1 cellular context compared by ENCODE assay signal in genomic region chr10:71752391-71753090, GRCh38.
A peak's percentile ranks its signal among the peaks of the same experiment; 100 is the strongest.
TF ChIP-seq lines count a peak whose summit lies in the region.

No MANE protein-coding gene starts in this region.

TF ChIP-seq in K562, 482 proteins besides CTCF, POLR2A, EP300 and RAD21:
- 0 out of 2 replicates have a peak, but pooled peaks have one; percentile 7 for TF ChIP-seq NFE2 (IDR thresholded peaks at IDR 0.05; ENCODE audit: low read depth)
- TF ChIP-seq NRF1 (conservative IDR thresholded peaks at IDR 0.05 in 1 of 2, IDR thresholded peaks at IDR 0.05 in 1 of 2), result 0 out of 4 replicates have a peak, but pooled peaks of 1 of the 2 experiments have one; percentile 6
- TF ChIP-seq SMAD3 (CRISPR knock-in tag; conservative IDR thresholded peaks at IDR 0.05), result peak; percentile 78; the same call in 1 of the 2 replicates
- TF ChIP-seq ZNF76 (CRISPR knock-in tag; IDR thresholded peaks at IDR 0.05; ENCODE audit: borderline replicate concordance), result peak; percentile 89
- 0 out of 2 replicates have a peak, but pooled peaks have one; percentile 19 for TF ChIP-seq KAT7 (CRISPR knock-in tag; IDR thresholded peaks at IDR 0.05; ENCODE audit: borderline replicate concordance)
- no peak for TF ChIP-seq MAFK (IDR thresholded peaks at IDR 0.05; ENCODE audit: low read length)
- TF ChIP-seq ZNF165 (CRISPR knock-in tag; IDR thresholded peaks at IDR 0.05; ENCODE audit: borderline replicate concordance), result peak; percentile 89; the same call in 1 of the 2 replicates
- no peak for TF ChIP-seq RB1 (IDR thresholded peaks at IDR 0.05; ENCODE audit: low read depth)
- TF ChIP-seq TEAD1 (CRISPR knock-in tag; IDR thresholded peaks at IDR 0.05), result peak in 1 of 2 experiments; percentile 57; a peak in 1 of 4 replicates
- TF ChIP-seq TOE1 (IDR thresholded peaks at IDR 0.05; ENCODE audit: borderline replicate concordance), result no peak
- no peak for TF ChIP-seq TOE1 (CRISPR knock-in tag; IDR thresholded peaks at IDR 0.05; ENCODE audit: borderline replicate concordance, low read depth)
- TF ChIP-seq TEAD4 (IDR thresholded peaks at IDR 0.05; ENCODE audit: low read length), result no peak
- TF ChIP-seq TEAD4 (CRISPR knock-in tag; IDR thresholded peaks at IDR 0.05; ENCODE audit: borderline replicate concordance), result 0 out of 2 replicates have a peak, but pooled peaks have one; percentile 61
- TF ChIP-seq, protein P1, sequence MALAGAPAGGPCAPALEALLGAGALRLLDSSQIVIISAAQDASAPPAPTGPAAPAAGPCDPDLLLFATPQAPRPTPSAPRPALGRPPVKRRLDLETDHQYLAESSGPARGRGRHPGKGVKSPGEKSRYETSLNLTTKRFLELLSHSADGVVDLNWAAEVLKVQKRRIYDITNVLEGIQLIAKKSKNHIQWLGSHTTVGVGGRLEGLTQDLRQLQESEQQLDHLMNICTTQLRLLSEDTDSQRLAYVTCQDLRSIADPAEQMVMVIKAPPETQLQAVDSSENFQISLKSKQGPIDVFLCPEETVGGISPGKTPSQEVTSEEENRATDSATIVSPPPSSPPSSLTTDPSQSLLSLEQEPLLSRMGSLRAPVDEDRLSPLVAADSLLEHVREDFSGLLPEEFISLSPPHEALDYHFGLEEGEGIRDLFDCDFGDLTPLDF (CRISPR knock-in tag; IDR thresholded peaks at IDR 0.05), result 0 out of 2 replicates have a peak, but pooled peaks have one; percentile 40
- peak; percentile 66; the same call in 1 of the 2 replicates for TF ChIP-seq FOXP1 (CRISPR knock-in tag; IDR thresholded peaks at IDR 0.05)
- no peak for TF ChIP-seq CCNT2 (IDR thresholded peaks at IDR 0.05; ENCODE audit: borderline replicate concordance, extremely low read depth, insufficient read length, low read depth, low read length)
- TF ChIP-seq, protein P2, sequence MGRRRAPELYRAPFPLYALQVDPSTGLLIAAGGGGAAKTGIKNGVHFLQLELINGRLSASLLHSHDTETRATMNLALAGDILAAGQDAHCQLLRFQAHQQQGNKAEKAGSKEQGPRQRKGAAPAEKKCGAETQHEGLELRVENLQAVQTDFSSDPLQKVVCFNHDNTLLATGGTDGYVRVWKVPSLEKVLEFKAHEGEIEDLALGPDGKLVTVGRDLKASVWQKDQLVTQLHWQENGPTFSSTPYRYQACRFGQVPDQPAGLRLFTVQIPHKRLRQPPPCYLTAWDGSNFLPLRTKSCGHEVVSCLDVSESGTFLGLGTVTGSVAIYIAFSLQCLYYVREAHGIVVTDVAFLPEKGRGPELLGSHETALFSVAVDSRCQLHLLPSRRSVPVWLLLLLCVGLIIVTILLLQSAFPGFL (CRISPR knock-in tag; IDR thresholded peaks at IDR 0.05), result no peak
- no peak for TF ChIP-seq SETDB1 (IDR thresholded peaks at IDR 0.05; ENCODE audit: low read length)
- TF ChIP-seq ZNF583 (CRISPR knock-in tag; IDR thresholded peaks at IDR 0.05), result peak; percentile 61; the same call in 1 of the 2 replicates
- no peak for TF ChIP-seq TCF7 (IDR thresholded peaks at IDR 0.05; ENCODE audit: borderline replicate concordance)
- no peak for TF ChIP-seq KDM2B (CRISPR knock-in tag; IDR thresholded peaks at IDR 0.05)
- TF ChIP-seq RBFOX2 (IDR thresholded peaks at IDR 0.05; ENCODE audit: low read depth, low read length), result 0 out of 2 replicates have a peak, but pooled peaks have one; percentile 28
- peak; percentile 87; the same call in 1 of the 2 replicates for TF ChIP-seq E2F3 (CRISPR knock-in tag; IDR thresholded peaks at IDR 0.05)
- peak; percentile 75; the same call in 1 of the 2 replicates for TF ChIP-seq ZNF57 (CRISPR knock-in tag; IDR thresholded peaks at IDR 0.05)
- TF ChIP-seq ZBTB17 (CRISPR knock-in tag; IDR thresholded peaks at IDR 0.05), result 0 out of 2 replicates have a peak, but pooled peaks have one; percentile 57
- peak; percentile 71; the same call in 1 of the 2 replicates for TF ChIP-seq ZBTB9 (CRISPR knock-in tag; IDR thresholded peaks at IDR 0.05)
- 0 out of 2 replicates have a peak, but pooled peaks have one; percentile 82 for TF ChIP-seq ERF (CRISPR knock-in tag; IDR thresholded peaks at IDR 0.05)
- TF ChIP-seq DMBX1 (CRISPR knock-in tag; IDR thresholded peaks at IDR 0.05; ENCODE audit: borderline replicate concordance), result peak; percentile 30; the same call in 1 of the 2 replicates
- TF ChIP-seq NUFIP1 (IDR thresholded peaks at IDR 0.05; ENCODE audit: partially characterized antibody), result no peak
- TF ChIP-seq, protein P3, sequence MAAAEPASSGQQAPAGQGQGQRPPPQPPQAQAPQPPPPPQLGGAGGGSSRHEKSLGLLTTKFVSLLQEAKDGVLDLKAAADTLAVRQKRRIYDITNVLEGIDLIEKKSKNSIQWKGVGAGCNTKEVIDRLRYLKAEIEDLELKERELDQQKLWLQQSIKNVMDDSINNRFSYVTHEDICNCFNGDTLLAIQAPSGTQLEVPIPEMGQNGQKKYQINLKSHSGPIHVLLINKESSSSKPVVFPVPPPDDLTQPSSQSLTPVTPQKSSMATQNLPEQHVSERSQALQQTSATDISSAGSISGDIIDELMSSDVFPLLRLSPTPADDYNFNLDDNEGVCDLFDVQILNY (CRISPR knock-in tag; IDR thresholded peaks at IDR 0.05), result peak; percentile 47; the same call in 1 of the 2 replicates
- TF ChIP-seq ELF2 (CRISPR knock-in tag; IDR thresholded peaks at IDR 0.05), result 0 out of 2 replicates have a peak, but pooled peaks have one; percentile 62
- TF ChIP-seq CBX1 (IDR thresholded peaks at IDR 0.05; ENCODE audit: low read depth), result no peak
- no peak for TF ChIP-seq USF2 (CRISPR knock-in tag; IDR thresholded peaks at IDR 0.05)
- peak; percentile 18; the same call in 1 of the 2 replicates for TF ChIP-seq ZNF311 (CRISPR knock-in tag; IDR thresholded peaks at IDR 0.05)
